Comparison of ENCODE assay signal across 10 cellular contexts in genomic region chr11:46305295-46305694, GRCh38. TPM values are rescaled to one million over a fixed set of nuclear protein-coding genes. Genes with fewer than 3 reads are reported as not detected.
DNase-seq lines count a peak whose midpoint lies in the region; ATAC-seq, FAIRE-seq and TF ChIP-seq lines count a peak whose summit lies in the region.
"Had no signal": no experiment of that assay in that cellular context is flagged by ENCODE, and none has a peak within 500 bp of the region (broad histone marks: within the 10 kb centered on the region; RNA-seq: fewer than 3 reads in every experiment).

No MANE protein-coding gene starts in this region.

- H3K4me3 Mint-ChIP-seq in astrocyte (ENCODE audit: unreplicated experiment) (no peak overlapping the region), neural crest cell (no peak overlapping the region)

- no peaks in the 10 kb centered on the region for H3K27me3 ChIP-seq in astrocyte (ENCODE audit: insufficient read depth, low read length)

- H3K27ac Mint-ChIP-seq in astrocyte (ENCODE audit: unreplicated experiment) = peak overlapping the region; percentile 70
- peak overlapping the region; percentile 63 for H3K27ac Mint-ChIP-seq in neural crest cell (ENCODE audit: unreplicated experiment)

- no peak overlapping the region for H3K9ac ChIP-seq in astrocyte (ENCODE audit: low read length)

- TF ChIP-seq POLR2A in NB4 (IDR thresholded peaks at IDR 0.05; ENCODE audit: extremely low read depth, insufficient read length) = no peak

- peaks cover 45% of the 10 kb centered on the region for H3K79me2 ChIP-seq in astrocyte (ENCODE audit: insufficient read depth, low read length)

- H3K4me1 Mint-ChIP-seq in astrocyte (ENCODE audit: low read depth, unreplicated experiment) = peaks cover 31% of the 10 kb centered on the region
- peaks cover 9% of the 10 kb centered on the region for H3K4me1 Mint-ChIP-seq in neural crest cell

- no peak for FAIRE-seq in astrocyte (lab: Jason Lieb, UNC)

- H3K36me3 Mint-ChIP-seq in astrocyte (ENCODE audit: low read depth, unreplicated experiment) (peaks cover 12% of the 10 kb centered on the region), neural crest cell (ENCODE audit: low read depth) (no peaks in the 10 kb centered on the region)

- peaks cover 57% of the 10 kb centered on the region for H4K20me1 ChIP-seq in astrocyte (ENCODE audit: insufficient read depth, low read length)

- H3K9me3 Mint-ChIP-seq in astrocyte (ENCODE audit: unreplicated experiment) (no peaks in the 10 kb centered on the region), neural crest cell (no peaks in the 10 kb centered on the region)

- H3K4me1 ChIP-seq in astrocyte (ENCODE audit: insufficient read depth, low read length) = peaks cover 9% of the 10 kb centered on the region

- no peak overlapping the region for H3K27ac ChIP-seq in astrocyte (ENCODE audit: low read depth, low read length)

- H3K27me3 Mint-ChIP-seq in astrocyte (ENCODE audit: low read depth, unreplicated experiment) (no peaks in the 10 kb centered on the region), neural crest cell (ENCODE audit: low read depth) (no peaks in the 10 kb centered on the region)

- H3K9me3 ChIP-seq in astrocyte (ENCODE audit: insufficient read depth, low read depth, low read length) = no peaks in the 10 kb centered on the region

- H3K4me3 ChIP-seq in NB4 (ENCODE audit: low read depth, low read length) (no peak overlapping the region), astrocyte (ENCODE audit: insufficient read depth, low read depth, low read length) (no peak overlapping the region)

- peak; percentile 35 for TF ChIP-seq CTCF in NB4 (IDR thresholded peaks at IDR 0.05; ENCODE audit: low read depth, low read length)
- TF ChIP-seq CTCF in astrocyte (IDR thresholded peaks at IDR 0.05; ENCODE audit: insufficient read depth, low read depth, low read length) = no peak
- TF ChIP-seq CTCF in neural crest cell (conservative IDR thresholded peaks at IDR 0.05) = no peak

- H3K36me3 ChIP-seq in astrocyte (ENCODE audit: insufficient read depth, low read length) = peaks cover 8% of the 10 kb centered on the region

- DNase-seq in activated CD4-positive, alpha-beta T cell treated with anti-CD3 and anti-CD28 coated beads for 48 hours = peak; percentile 32
- no peak for DNase-seq in activated CD4-positive, alpha-beta T cell treated with anti-CD3 and anti-CD28 coated beads for 1 hour
- DNase-seq in NB4 (ENCODE audit: low read depth) (peak; percentile 86), astrocyte (ENCODE audit: low read depth) (no peak), neural crest cell (ENCODE audit: low read depth, low spot score) (no peak), dermis blood vessel endothelial cell (no peak)
- DNase-seq: activated CD8-positive, alpha-beta memory T cell treated with anti-CD3 and anti-CD28 coated beads, Interleukin-2, amount 50 U/mL, for 48 hours; NCI-H1930 had no signal

- ATAC-seq in GM21515 (IDR thresholded peaks at IDR 0.05; ENCODE audit: unreplicated experiment) (no peak), GM21576 (IDR thresholded peaks at IDR 0.05; ENCODE audit: unreplicated experiment) (no peak)

- H2AFZ ChIP-seq in astrocyte (ENCODE audit: low read depth, low read length) = no peak overlapping the region

- H3K4me2 ChIP-seq in astrocyte (ENCODE audit: low read length) = no peak overlapping the region

RNA-seq across cellular contexts. Expression of gene CREB3L1, which starts 27.8 kb away (rescaled TPM):
- total RNA-seq in astrocyte (324 and 399 TPM in 2 replicates), neural crest cell (0.71 and 0.75 TPM in 2 replicates), dermis blood vessel endothelial cell (0.33 and 0.68 TPM in 2 replicates)

RNA-seq across cellular contexts. Expression of gene DGKZ, which starts 42.0 kb away (rescaled TPM):
- total RNA-seq in astrocyte (53.8 and 59.3 TPM in 2 replicates), neural crest cell (54.4 and 60.1 TPM in 2 replicates), dermis blood vessel endothelial cell (79.8 and 86.2 TPM in 2 replicates)

Comparison
In these comparisons a context has a peak if more than half of its experiments do, and no peak if none do; other contexts are left out.
1. DNase-seq: peak in activated CD4-positive, alpha-beta T cell treated with anti-CD3 and anti-CD28 coated beads for 48 hours (single experiment) and NB4 (single experiment); none in activated CD4-positive, alpha-beta T cell treated with anti-CD3 and anti-CD28 coated beads for 1 hour (single experiment), astrocyte (single experiment), neural crest cell (single experiment) and dermis blood vessel endothelial cell (single experiment).
2. RNA of gene CREB3L1, which starts 27.8 kb away (total RNA-seq): 324 to 399 TPM in astrocyte; 0.71 to 0.75 TPM in neural crest cell and 0.33 to 0.68 TPM in dermis blood vessel endothelial cell; every median in the first group is over 100 times any median in the second.